ENCODE assay signal across 15 cellular contexts in the genomic region with DNA sequence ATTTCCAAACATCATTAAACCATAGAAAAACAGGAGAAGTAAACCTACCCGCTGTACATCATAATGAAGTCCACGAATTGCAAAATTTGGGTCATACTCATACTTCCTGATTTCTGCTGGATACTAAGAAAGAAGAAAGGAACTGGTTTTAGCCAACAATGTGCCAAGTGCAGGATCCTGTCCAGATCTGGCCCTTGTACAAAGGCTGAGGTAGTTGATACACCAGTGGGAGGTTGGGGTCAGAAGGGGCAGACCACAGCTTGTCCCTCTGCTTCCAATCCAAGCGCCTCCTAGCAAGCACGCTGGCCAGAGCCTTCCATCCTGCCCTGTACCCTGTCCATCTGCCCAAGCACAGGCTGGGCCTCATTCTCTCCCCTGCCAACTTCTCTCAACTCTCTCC.
A peak's percentile ranks its signal among the peaks of the same experiment; 100 is the strongest.
DNase-seq lines count a peak whose midpoint lies in the region; ATAC-seq and TF ChIP-seq lines count a peak whose summit lies in the region.
"Had no signal": no experiment of that assay in that cellular context is flagged by ENCODE, and none has a peak within 500 bp of the region (broad histone marks: within the 10 kb centered on the region; RNA-seq: fewer than 3 reads in every experiment).

No MANE protein-coding gene starts in this region.

- H3K27ac ChIP-seq in neutrophil (peak overlapping the region; percentile 92), WERI-Rb-1 (no peak overlapping the region)
- H3K27ac ChIP-seq: psoas muscle had no signal

- DNase-seq in GF-D8 (lab: John Stamatoyannopoulos, UW), result peak; percentile 76
- DNase-seq in NOMO-1 treated with dmso at 0.1 percent for 144 hours (lab: John Stamatoyannopoulos, UW; ENCODE audit: unreplicated experiment), result peak; percentile 68
- peak; percentile 67 to 80 for DNase-seq in cardiac fibroblast (ENCODE audit: low read depth in 2 of 2)
- no peak for DNase-seq in DMS53 treated with DMSO at 0.1 percent for 48 hours (lab: John Stamatoyannopoulos, UW; ENCODE audit: unreplicated experiment)
- no peak for DNase-seq in WERI-Rb-1
- DNase-seq: activated B cell treated with CpG ODN at 0.5 μM for 24 hours; activated CD8-positive, alpha-beta memory T cell treated with anti-CD3 and anti-CD28 coated beads, Interleukin-2, amount 50 U/mL, for 48 hours; NCI-H1436; NCI-H510A; psoas muscle; stimulated activated CD4-positive, alpha-beta T cell treated with anti-CD3 and anti-CD28 coated beads, Interleukin-4, amount 100 ng/mL, for 1 hour; stimulated activated naive B cell treated with anti-CD40 and anti-IgM and Interleukin-4, amounts not matched to agents 10 μg/mL and 1 μg/mL and 100 μg/mL, for 72 hours had no signal

- H3K27me3 ChIP-seq in neutrophil (no peaks in the 10 kb centered on the region), WERI-Rb-1 (ENCODE audit: insufficient read depth, low read depth, severe bottlenecking) (no peaks in the 10 kb centered on the region)

- no peaks in the 10 kb centered on the region for H3K9me3 ChIP-seq in neutrophil
- no peaks in the 10 kb centered on the region for H3K9me3 ChIP-seq in WERI-Rb-1 (ENCODE audit: severe bottlenecking)
- H3K9me3 ChIP-seq: psoas muscle had no signal

- H3K36me3 ChIP-seq in neutrophil (no peaks in the 10 kb centered on the region), WERI-Rb-1 (no peaks in the 10 kb centered on the region; the same call in 1 of the 2 replicates)

- no peak for ATAC-seq in HG02885 (IDR thresholded peaks at IDR 0.05; ENCODE audit: poor library complexity, unreplicated experiment)
- no peak for ATAC-seq in HG03097 (IDR thresholded peaks at IDR 0.05; ENCODE audit: low FRiP score, unreplicated experiment)
- ATAC-seq: psoas muscle; stimulated activated naive B cell treated with anti-CD40 and anti-IgM and Interleukin-4, amounts not matched to agents 10 μg/mL and 1 μg/mL and 100 μg/mL, for 72 hours had no signal

- TF ChIP-seq CTCF in cardiac fibroblast (IDR thresholded peaks at IDR 0.05; ENCODE audit: low read depth, low read length), result no peak
- no peak for TF ChIP-seq CTCF in neutrophil (IDR thresholded peaks at IDR 0.05)
- no peak for TF ChIP-seq CTCF in WERI-Rb-1 (IDR thresholded peaks at IDR 0.05; ENCODE audit: low read depth, low read length)

- H3K4me3 ChIP-seq in cardiac fibroblast (replicated peaks in 1 of 2; ENCODE audit: low read depth in 2 of 2, low read length in 2 of 2) (no peak overlapping the region), neutrophil (ENCODE audit: low read depth in 1 of 2, low read length in 1 of 2) (peak overlapping the region in 1 of 2 experiments; percentile 20), WERI-Rb-1 (ENCODE audit: low read depth, low read length) (no peak overlapping the region)
- H3K4me3 ChIP-seq: psoas muscle had no signal

- peaks cover 54 to 62% of the 10 kb centered on the region in 2 experiments for H3K4me1 ChIP-seq in neutrophil (ENCODE audit: control insufficient read depth in 1 of 2, insufficient read depth in 1 of 2, low read depth in 1 of 2, low read length in 1 of 2)

Comparison
In these comparisons a context has a peak if more than half of its experiments do, and no peak if none do; other contexts are left out.
1. DNase-seq: peak in GF-D8 (single experiment), NOMO-1 treated with dmso at 0.1 percent for 144 hours (single experiment) and cardiac fibroblast (2 of 2); none in DMS53 treated with DMSO at 0.1 percent for 48 hours (single experiment) and WERI-Rb-1 (single experiment).